ENCODE assay signal across 10 cellular contexts in genomic region chr7:5354460-5355279, GRCh38.
DNase-seq lines count a peak whose midpoint lies in the region; ATAC-seq, FAIRE-seq and TF ChIP-seq lines count a peak whose summit lies in the region.
"Had no signal": no experiment of that assay in that cellular context is flagged by ENCODE, and none has a peak within 500 bp of the region (broad histone marks: within the 10 kb centered on the region; RNA-seq: fewer than 3 reads in every experiment).

No MANE protein-coding gene starts in this region.

- no peaks in the 10 kb centered on the region for H3K9me3 Mint-ChIP-seq in astrocyte (ENCODE audit: unreplicated experiment)
- H3K9me3 Mint-ChIP-seq in stimulated activated effector memory CD8-positive, alpha-beta T cell treated with anti-CD3 and anti-CD28 coated beads, Interleukin-12 subunit alpha, Interleukin-12 subunit beta, amount 100 ng/mL, for 72 hours: no peaks in the 10 kb centered on the region
- H3K9me3 Mint-ChIP-seq: stimulated activated naive CD8-positive, alpha-beta T cell treated with anti-CD3 and anti-CD28 coated beads, Interleukin-15, Interleukin-2, amounts not matched to agents 100 ng/mL and 50 ng/mL, for 24 hours; T-cell had no signal

- H3K27ac ChIP-seq in astrocyte (ENCODE audit: low read depth, low read length) (no peak overlapping the region), iPS-18a (ENCODE audit: low read length) (no peak overlapping the region)

- no peaks in the 10 kb centered on the region for H3K27me3 Mint-ChIP-seq in astrocyte (ENCODE audit: low read depth, unreplicated experiment)
- H3K27me3 Mint-ChIP-seq: stimulated activated naive CD8-positive, alpha-beta T cell treated with anti-CD3 and anti-CD28 coated beads, Interleukin-15, Interleukin-2, amounts not matched to agents 100 ng/mL and 50 ng/mL, for 24 hours; T-cell had no signal

- peaks cover 15% of the 10 kb centered on the region for H3K4me1 Mint-ChIP-seq in astrocyte (ENCODE audit: low read depth, unreplicated experiment)
- peaks cover 39% of the 10 kb centered on the region for H3K4me1 Mint-ChIP-seq in stimulated activated effector memory CD8-positive, alpha-beta T cell treated with anti-CD3 and anti-CD28 coated beads, Interleukin-12 subunit alpha, Interleukin-12 subunit beta, amount 100 ng/mL, for 72 hours

- peaks cover 14% of the 10 kb centered on the region for H3K36me3 ChIP-seq in astrocyte (ENCODE audit: insufficient read depth, low read length)
- no peaks in the 10 kb centered on the region for H3K36me3 ChIP-seq in iPS-18a (ENCODE audit: control insufficient read depth, low read depth, low read length)

- H3K27ac Mint-ChIP-seq in astrocyte (ENCODE audit: unreplicated experiment): no peak overlapping the region
- H3K27ac Mint-ChIP-seq in stimulated activated effector memory CD8-positive, alpha-beta T cell treated with anti-CD3 and anti-CD28 coated beads, Interleukin-12 subunit alpha, Interleukin-12 subunit beta, amount 100 ng/mL, for 72 hours: peak overlapping the region; percentile 77
- H3K27ac Mint-ChIP-seq: stimulated activated naive CD8-positive, alpha-beta T cell treated with anti-CD3 and anti-CD28 coated beads, Interleukin-15, Interleukin-2, amounts not matched to agents 100 ng/mL and 50 ng/mL, for 24 hours; T-cell had no signal

- H3K79me2 ChIP-seq in astrocyte (ENCODE audit: insufficient read depth, low read length): peaks cover 43% of the 10 kb centered on the region

- DNase-seq in astrocyte (ENCODE audit: low read depth) (peak; percentile 17), NCI-H2227 treated with DMSO at 0.1 percent for 48 hours (lab: John Stamatoyannopoulos, UW) (no peak)
- DNase-seq in stimulated activated effector memory CD8-positive, alpha-beta T cell treated with anti-CD3 and anti-CD28 coated beads, Interleukin-12 subunit alpha, Interleukin-12 subunit beta, amount 100 ng/mL, for 72 hours (ENCODE audit: low spot score in 2 of 2): no peak
- no peak for DNase-seq in activated CD4-positive, alpha-beta T cell treated with anti-CD3 and anti-CD28 coated beads for 4 hours
- DNase-seq in activated CD8-positive, alpha-beta memory T cell treated with anti-CD3 and anti-CD28 coated beads, Interleukin-2, amount 50 U/mL, for 4 hours: no peak

- H3K4me1 ChIP-seq in astrocyte (ENCODE audit: insufficient read depth, low read length): peaks cover 6% of the 10 kb centered on the region
- H3K4me1 ChIP-seq in iPS-18a (ENCODE audit: control insufficient read depth, low read depth, low read length): peaks cover 3% of the 10 kb centered on the region

- H4K20me1 ChIP-seq in astrocyte (ENCODE audit: insufficient read depth, low read length): peaks cover 81% of the 10 kb centered on the region

- H3K9me3 ChIP-seq in astrocyte (ENCODE audit: insufficient read depth, low read depth, low read length) (no peaks in the 10 kb centered on the region), iPS-18a (ENCODE audit: control insufficient read depth, low read depth, low read length) (no peaks in the 10 kb centered on the region)

- H3K4me3 ChIP-seq in astrocyte (ENCODE audit: insufficient read depth, low read depth, low read length) (no peak overlapping the region), iPS-18a (ENCODE audit: low read length) (peak overlapping the region; percentile 41)

- no peaks in the 10 kb centered on the region for H3K27me3 ChIP-seq in astrocyte (ENCODE audit: insufficient read depth, low read length)
- H3K27me3 ChIP-seq in iPS-18a (ENCODE audit: control insufficient read depth, insufficient read depth, low read length): peaks cover 50% of the 10 kb centered on the region

- H3K4me3 Mint-ChIP-seq in astrocyte (ENCODE audit: unreplicated experiment): no peak overlapping the region
- H3K4me3 Mint-ChIP-seq in stimulated activated effector memory CD8-positive, alpha-beta T cell treated with anti-CD3 and anti-CD28 coated beads, Interleukin-12 subunit alpha, Interleukin-12 subunit beta, amount 100 ng/mL, for 72 hours: no peak overlapping the region
- H3K4me3 Mint-ChIP-seq: stimulated activated naive CD8-positive, alpha-beta T cell treated with anti-CD3 and anti-CD28 coated beads, Interleukin-15, Interleukin-2, amounts not matched to agents 100 ng/mL and 50 ng/mL, for 24 hours; T-cell had no signal

- H3K36me3 Mint-ChIP-seq in astrocyte (ENCODE audit: low read depth, unreplicated experiment): peaks cover 41% of the 10 kb centered on the region
- peaks cover 94% of the 10 kb centered on the region for H3K36me3 Mint-ChIP-seq in stimulated activated effector memory CD8-positive, alpha-beta T cell treated with anti-CD3 and anti-CD28 coated beads, Interleukin-12 subunit alpha, Interleukin-12 subunit beta, amount 100 ng/mL, for 72 hours

- H2AFZ ChIP-seq in astrocyte (ENCODE audit: low read depth, low read length): no peak overlapping the region

- H3K4me2 ChIP-seq in astrocyte (ENCODE audit: low read length): no peak overlapping the region

- no peak for FAIRE-seq in astrocyte (lab: Jason Lieb, UNC)

- H3K9ac ChIP-seq in astrocyte (ENCODE audit: low read length) (no peak overlapping the region), iPS-18a (ENCODE audit: low read length) (no peak overlapping the region)

- no peak for TF ChIP-seq CTCF in astrocyte (IDR thresholded peaks at IDR 0.05; ENCODE audit: insufficient read depth, low read depth, low read length)

- ATAC-seq in HG02870 (IDR thresholded peaks at IDR 0.05; ENCODE audit: unreplicated experiment): peak; percentile 44
- ATAC-seq in stimulated activated effector memory CD8-positive, alpha-beta T cell treated with anti-CD3 and anti-CD28 coated beads, Interleukin-12 subunit alpha, Interleukin-12 subunit beta, amount 100 ng/mL, for 72 hours: peak; percentile 31
- no peak for ATAC-seq in HG03521 (IDR thresholded peaks at IDR 0.05; ENCODE audit: unreplicated experiment)
- ATAC-seq: T-cell had no signal
